In genomic region chr19:52351512-52351911, GRCh38 we compare ENCODE assay signal across 14 cellular contexts. TPM values are rescaled to one million over a fixed set of nuclear protein-coding genes. Genes with fewer than 3 reads are reported as not detected.
A peak's percentile ranks its signal among the peaks of the same experiment; 100 is the strongest.
DNase-seq lines count a peak whose midpoint lies in the region; ATAC-seq and TF ChIP-seq lines count a peak whose summit lies in the region.
"Had no signal": no experiment of that assay in that cellular context is flagged by ENCODE, and none has a peak within 500 bp of the region (broad histone marks: within the 10 kb centered on the region; RNA-seq: fewer than 3 reads in every experiment).

No MANE protein-coding gene starts in this region.

- no peak overlapping the region for H3K4me2 ChIP-seq in SK-N-SH

- no peak overlapping the region for H3K4me3 ChIP-seq in SK-N-SH (ENCODE audit: low read depth in 2 of 2, low read length in 1 of 2)
- H3K4me3 ChIP-seq: skin epidermis, upper lobe of right lung had no signal

- no peak for ATAC-seq in SK-N-SH treated with all-trans-retinoic acid at 6 μM for 48 hours
- ATAC-seq: left lobe of liver, upper lobe of right lung had no signal

- POLR2A ChIA-PET in SK-N-SH (lab: Yijun Ruan, JAX): no interaction called here

- H3K36me3 ChIP-seq in SK-N-SH (replicated peaks in 1 of 2; ENCODE audit: control insufficient read depth in 1 of 2, insufficient read depth in 2 of 2, low read length in 1 of 2): peaks cover 14 to 37% of the 10 kb centered on the region in 2 experiments

- no peak for TF ChIP-seq RAD21 in SK-N-SH (IDR thresholded peaks at IDR 0.05; ENCODE audit: low read length)

- DNase-seq in SK-N-SH: peak; percentile 34
- peak; percentile 41 for DNase-seq in NCI-H146 (lab: John Stamatoyannopoulos, UW)
- peak; percentile 76 for DNase-seq in iPS-NIHi7 (ENCODE audit: extremely low spot score)
- no peak for DNase-seq in GM19238 (ENCODE audit: insufficient read length, low spot score)
- DNase-seq in activated effector memory CD4-positive, alpha-beta T cell treated with anti-CD3 and anti-CD28 coated beads, Interleukin-2, amount 50 U/mL, for 16 hours: no peak
- DNase-seq: effector memory CD4-positive, alpha-beta T cell; EL; MV-4-11; NCI-H510A; nephron progenitor cell; upper lobe of right lung had no signal

- 74% methylated on average over 8 of the region's 9 CpGs for WGBS in SK-N-SH (ENCODE audit: low lambda C conversion rate)

- no peaks in the 10 kb centered on the region for H3K9me3 ChIP-seq in SK-N-SH
- H3K9me3 ChIP-seq: upper lobe of right lung had no signal

- no peaks in the 10 kb centered on the region for H3K79me2 ChIP-seq in SK-N-SH (ENCODE audit: insufficient read depth)

- CTCF ChIA-PET in SK-N-SH (lab: Yijun Ruan, JAX): interaction anchor here (0.9 kb wide), 1 partner anchor 395 kb away, joined by 3 read pairs; no protein-coding TSS in a partner anchor

- no peak overlapping the region for H2AFZ ChIP-seq in SK-N-SH (ENCODE audit: low read depth)

- no peak for TF ChIP-seq EP300 in SK-N-SH (IDR thresholded peaks at IDR 0.05; ENCODE audit: borderline replicate concordance in 1 of 2, low read depth in 1 of 2, low read length in 1 of 2)

- H3K9ac ChIP-seq in SK-N-SH: no peak overlapping the region

- H3K27ac ChIP-seq in SK-N-SH (ENCODE audit: low read depth in 2 of 2, low read length in 1 of 2): no peak overlapping the region
- H3K27ac ChIP-seq: skin epidermis, upper lobe of right lung had no signal

- H3K27me3 ChIP-seq in SK-N-SH (ENCODE audit: insufficient read depth): no peaks in the 10 kb centered on the region
- H3K27me3 ChIP-seq: upper lobe of right lung had no signal

- no peaks in the 10 kb centered on the region for H3K4me1 ChIP-seq in SK-N-SH (ENCODE audit: control insufficient read depth in 1 of 2, insufficient read depth in 2 of 2, low read depth in 1 of 2, low read length in 1 of 2)
- H3K4me1 ChIP-seq: upper lobe of right lung had no signal

- H3K9me2 ChIP-seq in SK-N-SH: no peaks in the 10 kb centered on the region

- no peaks in the 10 kb centered on the region for H3F3A ChIP-seq in SK-N-SH (replicated peaks; ENCODE audit: insufficient read depth)

- no peaks in the 10 kb centered on the region for H4K20me1 ChIP-seq in SK-N-SH (ENCODE audit: insufficient read depth)

- no peak for TF ChIP-seq CTCF in SK-N-SH (IDR thresholded peaks at IDR 0.05)

TF ChIP-seq in SK-N-SH, 30 proteins besides CTCF, POLR2A, EP300 and RAD21 (continues in another document):
- TF ChIP-seq PBX3 (IDR thresholded peaks at IDR 0.05): no peak
- no peak for TF ChIP-seq USF1 (IDR thresholded peaks at IDR 0.05; ENCODE audit: borderline replicate concordance, low read depth)
- TF ChIP-seq, protein P1, sequence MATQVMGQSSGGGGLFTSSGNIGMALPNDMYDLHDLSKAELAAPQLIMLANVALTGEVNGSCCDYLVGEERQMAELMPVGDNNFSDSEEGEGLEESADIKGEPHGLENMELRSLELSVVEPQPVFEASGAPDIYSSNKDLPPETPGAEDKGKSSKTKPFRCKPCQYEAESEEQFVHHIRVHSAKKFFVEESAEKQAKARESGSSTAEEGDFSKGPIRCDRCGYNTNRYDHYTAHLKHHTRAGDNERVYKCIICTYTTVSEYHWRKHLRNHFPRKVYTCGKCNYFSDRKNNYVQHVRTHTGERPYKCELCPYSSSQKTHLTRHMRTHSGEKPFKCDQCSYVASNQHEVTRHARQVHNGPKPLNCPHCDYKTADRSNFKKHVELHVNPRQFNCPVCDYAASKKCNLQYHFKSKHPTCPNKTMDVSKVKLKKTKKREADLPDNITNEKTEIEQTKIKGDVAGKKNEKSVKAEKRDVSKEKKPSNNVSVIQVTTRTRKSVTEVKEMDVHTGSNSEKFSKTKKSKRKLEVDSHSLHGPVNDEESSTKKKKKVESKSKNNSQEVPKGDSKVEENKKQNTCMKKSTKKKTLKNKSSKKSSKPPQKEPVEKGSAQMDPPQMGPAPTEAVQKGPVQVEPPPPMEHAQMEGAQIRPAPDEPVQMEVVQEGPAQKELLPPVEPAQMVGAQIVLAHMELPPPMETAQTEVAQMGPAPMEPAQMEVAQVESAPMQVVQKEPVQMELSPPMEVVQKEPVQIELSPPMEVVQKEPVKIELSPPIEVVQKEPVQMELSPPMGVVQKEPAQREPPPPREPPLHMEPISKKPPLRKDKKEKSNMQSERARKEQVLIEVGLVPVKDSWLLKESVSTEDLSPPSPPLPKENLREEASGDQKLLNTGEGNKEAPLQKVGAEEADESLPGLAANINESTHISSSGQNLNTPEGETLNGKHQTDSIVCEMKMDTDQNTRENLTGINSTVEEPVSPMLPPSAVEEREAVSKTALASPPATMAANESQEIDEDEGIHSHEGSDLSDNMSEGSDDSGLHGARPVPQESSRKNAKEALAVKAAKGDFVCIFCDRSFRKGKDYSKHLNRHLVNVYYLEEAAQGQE (IDR thresholded peaks at IDR 0.05; ENCODE audit: low read depth, low read length): no peak
- no peak for TF ChIP-seq RXRA (IDR thresholded peaks at IDR 0.05; ENCODE audit: borderline replicate concordance, low read depth)

TF ChIP-seq in SK-N-SH treated with all-trans-retinoic acid at 6 μM for 48 hours, 23 proteins besides CTCF, POLR2A, EP300 and RAD21:
- TF ChIP-seq ZC3H10 (CRISPR knock-in tag; IDR thresholded peaks at IDR 0.05) (no peak), CSRNP3 (CRISPR knock-in tag; IDR thresholded peaks at IDR 0.05) (no peak), CSDC2 (CRISPR knock-in tag; IDR thresholded peaks at IDR 0.05) (no peak), ZNF70 (CRISPR knock-in tag; IDR thresholded peaks at IDR 0.05) (no peak), ZNF8 (CRISPR knock-in tag; IDR thresholded peaks at IDR 0.05) (no peak), PPARA (CRISPR knock-in tag; IDR thresholded peaks at IDR 0.05; ENCODE audit: borderline replicate concordance) (no peak)

RNA-seq across cellular contexts. Expression of gene ZNF610, which starts 15.5 kb away (rescaled TPM):
- polyA plus RNA-seq in SK-N-SH (2012; rRNA removed): 1.9 and 2.9 TPM in 2 replicates
- 3.0 and 3.4 TPM in 2 replicates for polyA plus RNA-seq in SK-N-SH (2012; cell fraction: cytosol; rRNA removed)
- 4.9 and 6.6 TPM in 2 replicates for polyA plus RNA-seq in SK-N-SH (2012; cell fraction: nucleus; rRNA removed)

RNA-seq across cellular contexts. Expression of gene ZNF880, which starts 18.2 kb away (rescaled TPM):
- 22.6 and 27.8 TPM in 2 replicates for polyA plus RNA-seq in SK-N-SH (2012; rRNA removed)
- polyA plus RNA-seq in SK-N-SH (2012; cell fraction: cytosol; rRNA removed): 30.9 and 36.9 TPM in 2 replicates
- polyA plus RNA-seq in SK-N-SH (2012; cell fraction: nucleus; rRNA removed): 18.2 and 26.0 TPM in 2 replicates

RNA-seq across cellular contexts. Expression of gene ZNF528, which starts 46.1 kb away (rescaled TPM):
- polyA plus RNA-seq in SK-N-SH (2012; rRNA removed): 14.0 and 26.5 TPM in 2 replicates
- polyA plus RNA-seq in SK-N-SH (2012; cell fraction: cytosol; rRNA removed): 14.0 and 15.2 TPM in 2 replicates
- 43.5 and 81.3 TPM in 2 replicates for polyA plus RNA-seq in SK-N-SH (2012; cell fraction: nucleus; rRNA removed)

RNA-seq across cellular contexts. Expression of gene ZNF480, which starts 54.5 kb away (rescaled TPM):
- 10.9 and 13.4 TPM in 2 replicates for polyA plus RNA-seq in SK-N-SH (2012; rRNA removed)
- polyA plus RNA-seq in SK-N-SH (2012; cell fraction: cytosol; rRNA removed): 17.8 and 22.7 TPM in 2 replicates
- 4.3 and 5.3 TPM in 2 replicates for polyA plus RNA-seq in SK-N-SH (2012; cell fraction: nucleus; rRNA removed)

Comparison
In these comparisons a context has a peak if more than half of its experiments do, and no peak if none do; other contexts are left out.
1. DNase-seq: peak in SK-N-SH (single experiment), NCI-H146 (single experiment) and iPS-NIHi7 (single experiment); none in GM19238 (single experiment) and activated effector memory CD4-positive, alpha-beta T cell treated with anti-CD3 and anti-CD28 coated beads, Interleukin-2, amount 50 U/mL, for 16 hours (single experiment).